26 cellular contexts compared by ENCODE assay signal in genomic region chr17:66299721-66300120, GRCh38.
"Had no signal": no experiment of that assay in that cellular context is flagged by ENCODE, and none has a peak within 500 bp of the region (broad histone marks: within the 10 kb centered on the region; RNA-seq: fewer than 3 reads in every experiment).

No MANE protein-coding gene starts in this region.

- H3K36me3 ChIP-seq: heart right ventricle, lower lobe of right lung, ovary, stomach, thyroid gland, vagina had no signal

- H3K9me3 ChIP-seq: heart right ventricle, lower lobe of right lung, ovary, psoas muscle, stomach, thyroid gland, vagina had no signal

- H3K27ac ChIP-seq: heart right ventricle, lower lobe of right lung, ovary, psoas muscle, stomach, thyroid gland, vagina had no signal

- H3K27me3 ChIP-seq: ovary, stomach, thyroid gland, vagina had no signal

- FAIRE-seq: keratinocyte, small intestine had no signal

- DNase-seq: cortex of kidney; effector CD4-positive, alpha-beta T cell; foreskin melanocyte; glutamatergic neuron; heart right ventricle; hippocampal formation; left ventricle myocardium superior; lower lobe of right lung; naive thymus-derived CD8-positive, alpha-beta T cell; nephron progenitor cell; occipital lobe; ovary; posterior cingulate gyrus; psoas muscle; right cardiac atrium; small intestine; stimulated activated CD4-positive, alpha-beta T cell treated with anti-CD3 and anti-CD28 coated beads, Interleukin-12 subunit alpha, Interleukin-12 subunit beta, amount 100 ng/mL, for 4 hours; stimulated activated CD4-positive, alpha-beta T cell treated with anti-CD3 and anti-CD28 coated beads, Interleukin-1b, Interleukin-23, amount 100 ng/mL, for 48 hours; stimulated activated CD4-positive, alpha-beta T cell treated with anti-CD3 and anti-CD28 coated beads, Interleukin-4, amount 100 ng/mL, for 1 hour; stimulated activated naive CD4-positive, alpha-beta T cell treated with Interleukin-2 at 50 U/mL for 16 hours; stomach; thyroid gland; trophoblast cell had no signal

- ATAC-seq: heart right ventricle; left ventricle myocardium superior; lower lobe of right lung; naive thymus-derived CD8-positive, alpha-beta T cell; psoas muscle; right cardiac atrium; stimulated activated effector memory CD8-positive, alpha-beta T cell treated with anti-CD3 and anti-CD28 coated beads, Interleukin-12 subunit alpha, Interleukin-12 subunit beta, amount 100 ng/mL, for 72 hours had no signal

- H3K4me3 ChIP-seq: heart right ventricle, lower lobe of right lung, ovary, psoas muscle, stomach, thyroid gland, vagina had no signal
